In the genomic region with DNA sequence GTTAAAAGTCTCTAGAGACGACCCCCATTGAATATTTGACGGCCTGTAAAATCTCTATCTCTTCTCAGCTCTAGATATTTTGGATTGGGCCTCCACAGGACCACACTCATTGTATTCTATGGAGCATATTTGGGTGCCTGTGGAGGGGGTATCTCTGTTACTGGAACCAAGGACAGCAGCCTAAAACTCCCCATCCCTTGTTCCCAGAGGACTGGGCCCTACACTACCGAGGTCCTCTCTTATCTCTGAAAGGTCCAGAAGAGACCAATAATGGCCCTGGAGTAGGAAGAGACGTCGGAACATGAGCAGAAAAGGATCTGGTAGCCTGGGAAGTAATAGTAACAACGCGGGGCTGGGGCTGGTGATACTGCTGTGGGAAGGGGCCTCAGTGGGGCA, we compare ENCODE assay signal across 8 cellular contexts. TPM values are rescaled to one million over a fixed set of nuclear protein-coding genes. Genes with fewer than 3 reads are reported as not detected.
A peak's percentile ranks its signal among the peaks of the same experiment; 100 is the strongest.
DNase-seq lines count a peak whose midpoint lies in the region; ATAC-seq and TF ChIP-seq lines count a peak whose summit lies in the region.

No MANE protein-coding gene starts in this region.

- DNase-seq in CD8-positive, alpha-beta T cell: no peak
- no peak for DNase-seq in Karpas-422
- no peak for DNase-seq in effector memory CD8-positive, alpha-beta T cell
- no peak for DNase-seq in neural progenitor cell (ENCODE audit: low spot score)
- DNase-seq in HCEC 1CT: no peak
- no peak for DNase-seq in stimulated activated CD4-positive, alpha-beta T cell treated with anti-CD3 and anti-CD28 coated beads, Interleukin-1b, Interleukin-23, amount 100 ng/mL, for 48 hours
- DNase-seq in occipital lobe (lab: John Stamatoyannopoulos, UW): no peak
- DNase-seq in pons (ENCODE audit: low spot score): no peak

- H3K4me1 ChIP-seq in CD8-positive, alpha-beta T cell (ENCODE audit: insufficient read depth, low read length): peaks cover 54% of the 10 kb centered on the region
- peaks cover 84% of the 10 kb centered on the region for H3K4me1 ChIP-seq in Karpas-422 (ENCODE audit: low read length)
- peaks cover 25% of the 10 kb centered on the region for H3K4me1 ChIP-seq in neural progenitor cell

- peak overlapping the region; percentile 92 for H3K4me2 ChIP-seq in Karpas-422 (ENCODE audit: low read depth, low read length, poor library complexity, severe bottlenecking)
- peak overlapping the region; percentile 95 for H3K4me2 ChIP-seq in neural progenitor cell

- POLR2A ChIA-PET in CD8-positive, alpha-beta T cell (lab: Charles Lee): interaction anchor here (0.7 to 2.6 kb wide), 17 partner anchors 10 to 193 kb away, joined by 3 to 33 read pairs (median 4); a partner anchor contains a TSS

- no peaks in the 10 kb centered on the region for H3K9me2 ChIP-seq in Karpas-422 (replicated peaks; ENCODE audit: insufficient read depth, low read length)

- H3F3A ChIP-seq in neural progenitor cell (ENCODE audit: low read depth): peaks cover 23% of the 10 kb centered on the region

- H3K9ac ChIP-seq in Karpas-422 (ENCODE audit: low read length) (peak overlapping the region; percentile 80), neural progenitor cell (peak overlapping the region; percentile 91)

- peaks cover 3% of the 10 kb centered on the region for H3K36me3 ChIP-seq in CD8-positive, alpha-beta T cell (ENCODE audit: insufficient read depth, low read length)
- H3K36me3 ChIP-seq in Karpas-422 (ENCODE audit: insufficient read depth, low read length) (peaks cover 4% of the 10 kb centered on the region; the same call in 1 of the 2 replicates), neural progenitor cell (no peaks in the 10 kb centered on the region)

- no peaks in the 10 kb centered on the region for H3K27me3 ChIP-seq in CD8-positive, alpha-beta T cell (ENCODE audit: insufficient read depth, low read length)
- no peaks in the 10 kb centered on the region for H3K27me3 ChIP-seq in Karpas-422 (ENCODE audit: low read length)
- H3K27me3 ChIP-seq in neural progenitor cell: no peaks in the 10 kb centered on the region

- TF ChIP-seq CTCF in CD8-positive, alpha-beta T cell (IDR thresholded peaks at IDR 0.05): no peak
- TF ChIP-seq CTCF in neural progenitor cell (IDR thresholded peaks at IDR 0.05): no peak

- H3K27me3 Mint-ChIP-seq in CD8-positive, alpha-beta T cell (ENCODE audit: low read depth): no peaks in the 10 kb centered on the region
- no peaks in the 10 kb centered on the region for H3K27me3 Mint-ChIP-seq in effector memory CD8-positive, alpha-beta T cell
- H3K27me3 Mint-ChIP-seq in neural progenitor cell (ENCODE audit: insufficient read depth, low read depth): peaks cover 3% of the 10 kb centered on the region

- no peaks in the 10 kb centered on the region for H3K9me3 Mint-ChIP-seq in CD8-positive, alpha-beta T cell
- H3K9me3 Mint-ChIP-seq in effector memory CD8-positive, alpha-beta T cell: no peaks in the 10 kb centered on the region
- H3K9me3 Mint-ChIP-seq in neural progenitor cell: no peaks in the 10 kb centered on the region

- peak overlapping the region; percentile 99 for H3K27ac Mint-ChIP-seq in CD8-positive, alpha-beta T cell
- H3K27ac Mint-ChIP-seq in effector memory CD8-positive, alpha-beta T cell: peak overlapping the region; percentile 98 to 99
- peak overlapping the region; percentile 97 for H3K27ac Mint-ChIP-seq in neural progenitor cell

- H4K20me1 ChIP-seq in Karpas-422 (ENCODE audit: insufficient read depth, low read depth, low read length): no peaks in the 10 kb centered on the region
- peaks cover 4% of the 10 kb centered on the region for H4K20me1 ChIP-seq in neural progenitor cell (ENCODE audit: low read depth)

- H3K4me3 ChIP-seq in CD8-positive, alpha-beta T cell (ENCODE audit: low read depth, low read length): peak overlapping the region; percentile 78
- H3K4me3 ChIP-seq in Karpas-422 (ENCODE audit: low read length) (peak overlapping the region; percentile 73), neural progenitor cell (peak overlapping the region; percentile 78)

- H3K79me2 ChIP-seq in Karpas-422 (ENCODE audit: low read length) (peaks cover 93% of the 10 kb centered on the region), neural progenitor cell (ENCODE audit: low read depth) (peaks cover 77% of the 10 kb centered on the region)

- no peaks in the 10 kb centered on the region for H3K9me3 ChIP-seq in CD8-positive, alpha-beta T cell (ENCODE audit: low read length)
- H3K9me3 ChIP-seq in Karpas-422 (ENCODE audit: low read length): no peaks in the 10 kb centered on the region
- H3K9me3 ChIP-seq in neural progenitor cell (ENCODE audit: low read depth): no peaks in the 10 kb centered on the region

- H2AFZ ChIP-seq in Karpas-422 (ENCODE audit: low read length): no peak overlapping the region
- peak overlapping the region; percentile 22 for H2AFZ ChIP-seq in neural progenitor cell (replicated peaks)

- H3K27ac ChIP-seq in CD8-positive, alpha-beta T cell (ENCODE audit: low read depth, low read length): peak overlapping the region; percentile 85
- H3K27ac ChIP-seq in Karpas-422 (ENCODE audit: low read length) (peak overlapping the region; percentile 91), neural progenitor cell (peak overlapping the region; percentile 91)

- intact Hi-C loops in CD8-positive, alpha-beta T cell (cut with DNase I, micrococcal nuclease): loop anchor here (1.0 to 10.0 kb wide), 6 partner anchors 29 to 1432 kb away; a partner anchor contains a TSS

- H3K4me3 Mint-ChIP-seq in CD8-positive, alpha-beta T cell: peak overlapping the region; percentile 95
- H3K4me3 Mint-ChIP-seq in effector memory CD8-positive, alpha-beta T cell: peak overlapping the region; percentile 94
- H3K4me3 Mint-ChIP-seq in neural progenitor cell: peak overlapping the region; percentile 98

- CTCF ChIA-PET in CD8-positive, alpha-beta T cell (lab: Charles Lee): interaction anchor here (1.9 to 2.4 kb wide), 2 partner anchors 21 to 159 kb away, joined by 6 to 7 read pairs; no protein-coding TSS in a partner anchor

- peaks cover 42% of the 10 kb centered on the region for H3K36me3 Mint-ChIP-seq in CD8-positive, alpha-beta T cell
- H3K36me3 Mint-ChIP-seq in effector memory CD8-positive, alpha-beta T cell (ENCODE audit: insufficient read depth): peaks cover 35% of the 10 kb centered on the region
- H3K36me3 Mint-ChIP-seq in neural progenitor cell: peaks cover 2% of the 10 kb centered on the region

- peaks cover 71% of the 10 kb centered on the region for H3K4me1 Mint-ChIP-seq in CD8-positive, alpha-beta T cell (ENCODE audit: low read depth)
- H3K4me1 Mint-ChIP-seq in effector memory CD8-positive, alpha-beta T cell (ENCODE audit: low read depth in 2 of 2): peaks cover 44 to 55% of the 10 kb centered on the region in 2 donors
- H3K4me1 Mint-ChIP-seq in neural progenitor cell: peaks cover 47% of the 10 kb centered on the region

- ATAC-seq in CD8-positive, alpha-beta T cell: no peak
- no peak for ATAC-seq in effector memory CD8-positive, alpha-beta T cell (replicated peaks)

RNA-seq across cellular contexts. Expression of a gene that starts 0.5 kb away (rescaled TPM):
- total RNA-seq in CD8-positive, alpha-beta T cell: 10 to 100 TPM; 67.0 to 71.0 TPM
- total RNA-seq in Karpas-422 (2014; rRNA removed; shearing (Covaris generic); ENCODE audit: low replicate concordance): 42.1 and 46.1 TPM in 2 replicates
- total RNA-seq in neural progenitor cell (ENCODE audit: low replicate concordance): 65.3 and 95.5 TPM in 2 replicates
- 35.1 TPM for total RNA-seq in occipital lobe

RNA-seq across cellular contexts. Expression of a gene that starts 0.6 kb away (rescaled TPM):
- 10 to 100 TPM; 22.1 to 24.1 TPM for total RNA-seq in CD8-positive, alpha-beta T cell
- 13.8 and 43.5 TPM in 2 replicates for total RNA-seq in Karpas-422 (2014; rRNA removed; shearing (Covaris generic); ENCODE audit: low replicate concordance)
- 28.0 and 36.0 TPM in 2 replicates for total RNA-seq in neural progenitor cell (ENCODE audit: low replicate concordance)
- total RNA-seq in occipital lobe: 19.5 TPM

RNA-seq across cellular contexts. Expression of a gene that starts 29.2 kb away (rescaled TPM):
- 100 to 1,000 TPM; 138 to 142 TPM for total RNA-seq in CD8-positive, alpha-beta T cell
- 39.4 and 46.0 TPM in 2 replicates for total RNA-seq in Karpas-422 (2014; rRNA removed; shearing (Covaris generic); ENCODE audit: low replicate concordance)
- total RNA-seq in neural progenitor cell (ENCODE audit: low replicate concordance) (22.2 and 26.2 TPM in 2 replicates), occipital lobe (43.8 TPM)

RNA-seq across cellular contexts. Expression of a gene that starts 54.0 kb away (rescaled TPM):
- under 1 TPM; 0.90 to 1.00 TPM for total RNA-seq in CD8-positive, alpha-beta T cell
- total RNA-seq in Karpas-422 (2014; rRNA removed; shearing (Covaris generic); ENCODE audit: low replicate concordance): 30.7 and 33.3 TPM in 2 replicates
- 9.3 and 12.7 TPM in 2 replicates for total RNA-seq in neural progenitor cell (ENCODE audit: low replicate concordance)
- total RNA-seq in occipital lobe: 18.4 TPM
